In genomic region chr17:45302649-45303173, GRCh38 we compare ENCODE assay signal across 8 cellular contexts. TPM values are rescaled to one million over a fixed set of nuclear protein-coding genes. Genes with fewer than 3 reads are reported as not detected.
DNase-seq lines count a peak whose midpoint lies in the region; ATAC-seq and TF ChIP-seq lines count a peak whose summit lies in the region.

No MANE protein-coding gene starts in this region.

- no peaks in the 10 kb centered on the region for H3K9me3 ChIP-seq in KOPT-K1 (ENCODE audit: insufficient read depth, low read length, poor library complexity, severe bottlenecking)
- H3K9me3 ChIP-seq in Caco-2: no peaks in the 10 kb centered on the region

- POLR2A ChIA-PET in Caco-2 (lab: Charles Lee): no interaction called here

- peak overlapping the region; percentile 66 to 98 for H3K27ac Mint-ChIP-seq in natural killer cell treated with Interleukin-12 subunit alpha and Interleukin-12 subunit beta and Interleukin-15 and Interleukin-18, amount 100 ng/mL, for 72 hours
- H3K27ac Mint-ChIP-seq in Caco-2 (ENCODE audit: unreplicated experiment): no peak overlapping the region

- ATAC-seq in GM19395 (IDR thresholded peaks at IDR 0.05; ENCODE audit: unreplicated experiment): peak; percentile 43
- peak; percentile 46 to 78 for ATAC-seq in natural killer cell treated with Interleukin-12 subunit alpha and Interleukin-12 subunit beta and Interleukin-15 and Interleukin-18, amount 100 ng/mL, for 72 hours

- TF ChIP-seq CTCF in brain microvascular endothelial cell (IDR thresholded peaks at IDR 0.05; ENCODE audit: low read depth, low read length, missing control alignments): no peak
- no peak for TF ChIP-seq CTCF in Caco-2 (IDR thresholded peaks at IDR 0.05; ENCODE audit: insufficient read depth in 1 of 2, low read depth in 1 of 2, low read length in 1 of 2, severe bottlenecking in 1 of 2, unreplicated experiment in 1 of 2)

- peaks cover 62 to 64% of the 10 kb centered on the region in 2 donors for H3K4me1 Mint-ChIP-seq in natural killer cell treated with Interleukin-12 subunit alpha and Interleukin-12 subunit beta and Interleukin-15 and Interleukin-18, amount 100 ng/mL, for 72 hours (ENCODE audit: low read depth in 2 of 2)
- no peaks in the 10 kb centered on the region for H3K4me1 Mint-ChIP-seq in Caco-2 (ENCODE audit: low read depth, unreplicated experiment)

- CTCF ChIA-PET in Caco-2 (lab: Charles Lee): interaction anchor here (0.5 to 0.6 kb wide), 3 partner anchors 22 to 84 kb away, joined by 3 to 5 read pairs (median 3); no protein-coding TSS in a partner anchor

- H3K27ac ChIP-seq in KOPT-K1 (ENCODE audit: low read depth, low read length, poor library complexity, severe bottlenecking): peak overlapping the region; percentile 41
- H3K27ac ChIP-seq in brain microvascular endothelial cell: peak overlapping the region; percentile 54

- peaks cover 11% of the 10 kb centered on the region for H3K36me3 Mint-ChIP-seq in natural killer cell treated with Interleukin-12 subunit alpha and Interleukin-12 subunit beta and Interleukin-15 and Interleukin-18, amount 100 ng/mL, for 72 hours
- peaks cover 6% of the 10 kb centered on the region for H3K36me3 Mint-ChIP-seq in Caco-2 (ENCODE audit: insufficient read depth, unreplicated experiment)

- DNase-seq in CD1c-positive myeloid dendritic cell (ENCODE audit: extremely low spot score) (peak; percentile 70), brain microvascular endothelial cell (peak; percentile 69), Caco-2 (no peak), activated gamma-delta T cell (lab: John Stamatoyannopoulos, UW) (no peak), OCI-M1 (lab: John Stamatoyannopoulos, UW) (no peak)
- DNase-seq in natural killer cell treated with Interleukin-12 subunit alpha and Interleukin-12 subunit beta and Interleukin-15 and Interleukin-18, amount 100 ng/mL, for 72 hours (ENCODE audit: low spot score): no peak

- H3K27me3 ChIP-seq in brain microvascular endothelial cell (replicated peaks): no peaks in the 10 kb centered on the region
- no peaks in the 10 kb centered on the region for H3K27me3 ChIP-seq in Caco-2 (replicated peaks; ENCODE audit: control insufficient read depth, insufficient read depth, low read length)

- in situ Hi-C loops in brain microvascular endothelial cell (cut with HindIII; ENCODE audit: low pct_ligation_motif_present, low sequenced_read_pairs): no loop called here

- H3K4me3 Mint-ChIP-seq in natural killer cell treated with Interleukin-12 subunit alpha and Interleukin-12 subunit beta and Interleukin-15 and Interleukin-18, amount 100 ng/mL, for 72 hours: peak overlapping the region; percentile 65
- no peak overlapping the region for H3K4me3 Mint-ChIP-seq in Caco-2 (ENCODE audit: unreplicated experiment)

- peaks cover 5% of the 10 kb centered on the region; the same call in 1 of the 2 replicates for H3K4me1 ChIP-seq in Caco-2

- intact Hi-C loops in Caco-2 (cut with micrococcal nuclease; ENCODE audit: unreplicated experiment): no loop called here

- H3K4me3 ChIP-seq in brain microvascular endothelial cell (ENCODE audit: low read depth, low read length): no peak overlapping the region
- H3K4me3 ChIP-seq in Caco-2 (ENCODE audit: low read depth, low read length): no peak overlapping the region

- no TSS peak for BruUV-seq in Caco-2 (replicated peaks; lab: Mats Ljungman, UMichigan)

- no peaks in the 10 kb centered on the region for H3K27me3 Mint-ChIP-seq in natural killer cell treated with Interleukin-12 subunit alpha and Interleukin-12 subunit beta and Interleukin-15 and Interleukin-18, amount 100 ng/mL, for 72 hours
- no peaks in the 10 kb centered on the region for H3K27me3 Mint-ChIP-seq in Caco-2 (ENCODE audit: insufficient read depth, unreplicated experiment)

- no peaks in the 10 kb centered on the region for H3K9me3 Mint-ChIP-seq in natural killer cell treated with Interleukin-12 subunit alpha and Interleukin-12 subunit beta and Interleukin-15 and Interleukin-18, amount 100 ng/mL, for 72 hours
- no peaks in the 10 kb centered on the region for H3K9me3 Mint-ChIP-seq in Caco-2 (ENCODE audit: unreplicated experiment)

- H3K36me3 ChIP-seq in KOPT-K1 (ENCODE audit: insufficient read depth, low read length) (peaks cover 32% of the 10 kb centered on the region), brain microvascular endothelial cell (replicated peaks) (peaks cover 14% of the 10 kb centered on the region), Caco-2 (ENCODE audit: control insufficient read depth, insufficient read depth, low read length) (no peaks in the 10 kb centered on the region)

RNA-seq across cellular contexts. Expression of gene MAP3K14, which starts 14.1 kb away (rescaled TPM):
- total RNA-seq in natural killer cell treated with Interleukin-12 subunit alpha and Interleukin-12 subunit beta and Interleukin-15 and Interleukin-18, amount 100 ng/mL, for 72 hours: 10 to 100 TPM; 65.9 to 75.4 TPM
- total RNA-seq in Caco-2 (2022): 10.0 and 11.7 TPM in 2 replicates

RNA-seq across cellular contexts. Expression of gene SPATA32, which starts 40.8 kb away (rescaled TPM):
- under 1 TPM; 0.62 to 0.81 TPM for total RNA-seq in natural killer cell treated with Interleukin-12 subunit alpha and Interleukin-12 subunit beta and Interleukin-15 and Interleukin-18, amount 100 ng/mL, for 72 hours
- not detected in 2 replicates for total RNA-seq in Caco-2 (2022)

Comparison
In these comparisons a context has a peak if more than half of its experiments do, and no peak if none do; other contexts are left out.
1. DNase-seq: peak in CD1c-positive myeloid dendritic cell (single experiment) and brain microvascular endothelial cell (single experiment); none in natural killer cell treated with Interleukin-12 subunit alpha and Interleukin-12 subunit beta and Interleukin-15 and Interleukin-18, amount 100 ng/mL, for 72 hours (single experiment), Caco-2 (0 of 2), activated gamma-delta T cell (single experiment) and OCI-M1 (single experiment).